ENCODE assay signal across 26 cellular contexts in the genomic region with DNA sequence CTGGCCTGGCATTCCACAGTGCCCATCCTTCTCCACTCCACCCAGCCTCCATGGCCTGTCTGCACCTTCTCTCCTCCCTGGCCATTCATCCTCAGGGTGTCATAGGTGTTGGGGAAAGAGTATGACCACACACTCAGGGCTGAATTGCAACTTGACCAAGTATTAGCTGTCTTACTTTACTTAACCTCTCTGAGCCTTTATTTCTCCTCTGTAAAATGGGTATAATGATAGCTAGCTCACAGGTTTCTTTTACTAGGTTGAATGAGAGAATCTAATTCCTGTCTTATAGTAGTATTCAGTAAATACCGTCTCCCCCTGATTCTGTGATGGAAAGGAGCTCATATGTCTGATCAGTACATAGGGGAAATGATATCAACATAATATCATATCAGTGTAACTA. TPM values are rescaled to one million over a fixed set of nuclear protein-coding genes. Genes with fewer than 3 reads are reported as not detected.
DNase-seq lines count a peak whose midpoint lies in the region; ATAC-seq, FAIRE-seq and TF ChIP-seq lines count a peak whose summit lies in the region.
"Had no signal": no experiment of that assay in that cellular context is flagged by ENCODE, and none has a peak within 500 bp of the region (broad histone marks: within the 10 kb centered on the region; RNA-seq: fewer than 3 reads in every experiment).

No MANE protein-coding gene starts in this region.

- in situ Hi-C loops in HepG2 (cut with HindIII; ENCODE audit: extremely low pct_ligation_motif_present, low pct_unique_long_range_greater_than_20kb) = no loop called here

- no peak for TF ChIP-seq RAD21 in HepG2 (CRISPR knock-in tag; IDR thresholded peaks at IDR 0.05)

- no peak overlapping the region for H3K27ac ChIP-seq in HepG2 (ENCODE audit: extremely low read length, insufficient read depth, low read length)
- H3K27ac ChIP-seq in right lobe of liver = no peak overlapping the region
- H3K27ac ChIP-seq in RWPE1 = peak overlapping the region; percentile 43
- H3K27ac ChIP-seq: 22Rv1 had no signal

- 89% methylated on average over 1 of the region's 1 CpG for WGBS in HepG2 (ENCODE audit: low lambda C conversion rate)
- 100% methylated on average over 1 of the region's 1 CpG for WGBS in right lobe of liver (ENCODE audit: insufficient coverage, low coverage, low lambda C conversion rate, missing lambda C conversion rate)

- H3K36me3 ChIP-seq in HepG2 (replicated peaks in 1 of 2; ENCODE audit: control insufficient read depth in 1 of 2, insufficient read depth in 2 of 2, low read length in 2 of 2) (no peaks in the 10 kb centered on the region; a peak in 2 of 5 replicates), right lobe of liver (no peaks in the 10 kb centered on the region)
- H3K36me3 ChIP-seq: BE2C, HAP-1 had no signal

- FAIRE-seq in HepG2 (lab: Jason Lieb, UNC) = no peak
- FAIRE-seq: A204.1, D721Med, GM12878, GM19239, H54 had no signal

- TF ChIP-seq EP300 in HepG2 (IDR thresholded peaks at IDR 0.05; ENCODE audit: low read depth in 2 of 2, low read length in 2 of 2) (no peak), HepG2 (CRISPR knock-in tag; IDR thresholded peaks at IDR 0.05; ENCODE audit: borderline replicate concordance) (no peak)

- CTCF ChIA-PET in HepG2 (lab: Yijun Ruan, JAX; ENCODE audit: low intra/inter-chr PET ratio, low total read pairs) = no interaction called here
- CTCF ChIA-PET in RWPE1 (lab: Yijun Ruan, JAX) = no interaction called here

- TF ChIP-seq CTCF in HepG2 (CRISPR knock-in tag; IDR thresholded peaks at IDR 0.05) = no peak
- no peak for TF ChIP-seq CTCF in right lobe of liver (IDR thresholded peaks at IDR 0.05)
- TF ChIP-seq CTCF in RWPE1 (conservative IDR thresholded peaks at IDR 0.05; ENCODE audit: low read depth) = no peak

- H3K9me3 Mint-ChIP-seq in stimulated activated memory B cell treated with anti-CD40 and anti-IgM and Interleukin-4, amounts not matched to agents 10 μg/mL and 1 μg/mL and 100 μg/mL, for 72 hours = no peaks in the 10 kb centered on the region
- H3K9me3 Mint-ChIP-seq: CD14-positive monocyte; CD4-positive, alpha-beta T cell; CD8-positive, alpha-beta memory T cell; HFFc6 had no signal

- POLR2A ChIA-PET in HepG2 (lab: Yijun Ruan, JAX) = no interaction called here
- POLR2A ChIA-PET in RWPE1 (lab: Yijun Ruan, JAX; ENCODE audit: low non-redundant PET) = no interaction called here

- no peak for DNase-seq in HepG2 (ENCODE audit: low spot score)
- no peak for DNase-seq in right lobe of liver
- DNase-seq in RWPE1 (ENCODE audit: low spot score) = no peak
- no peak for DNase-seq in activated effector memory CD4-positive, alpha-beta T cell treated with Interleukin-2 at 50 U/mL for 16 hours
- DNase-seq in NCI-H146 treated with DMSO at 0.1 percent for 48 hours (lab: John Stamatoyannopoulos, UW; ENCODE audit: unreplicated experiment) = no peak
- DNase-seq in SK-N-DZ (ENCODE audit: low spot score) = no peak
- DNase-seq: AML-193; BE2C; CD4-positive, alpha-beta T cell; CD8-positive, alpha-beta memory T cell; DMS 273 treated with DMSO at 0.1 percent for 48 hours; DMS79; EL; GDM1; GOT3; HFFc6 had no signal

- ATAC-seq in HepG2 = no peak
- no peak for ATAC-seq in right lobe of liver
- no peak for ATAC-seq in stimulated activated memory B cell treated with anti-CD40 and anti-IgM and Interleukin-4, amounts not matched to agents 10 μg/mL and 1 μg/mL and 100 μg/mL, for 72 hours
- ATAC-seq: GM12878 had no signal

- H3K4me1 Mint-ChIP-seq in stimulated activated memory B cell treated with anti-CD40 and anti-IgM and Interleukin-4, amounts not matched to agents 10 μg/mL and 1 μg/mL and 100 μg/mL, for 72 hours = peaks cover 86% of the 10 kb centered on the region

- H3K27me3 ChIP-seq in HepG2 (ENCODE audit: control insufficient read depth in 1 of 2, insufficient read depth in 2 of 2, low read length in 2 of 2) (no peaks in the 10 kb centered on the region), right lobe of liver (no peaks in the 10 kb centered on the region)
- H3K27me3 ChIP-seq: BE2C; BLaER1 treated with 17β-estradiol and CSF1 and Interleukin-3, amounts not matched to agents 10 nM and 100 nM had no signal

- H3K4me3 Mint-ChIP-seq in stimulated activated memory B cell treated with anti-CD40 and anti-IgM and Interleukin-4, amounts not matched to agents 10 μg/mL and 1 μg/mL and 100 μg/mL, for 72 hours = no peak overlapping the region
- H3K4me3 Mint-ChIP-seq: CD14-positive monocyte; CD4-positive, alpha-beta T cell; CD8-positive, alpha-beta memory T cell; HFFc6 had no signal

- peaks cover 16% of the 10 kb centered on the region for H4K20me1 ChIP-seq in HepG2 (ENCODE audit: insufficient read depth, low read length)

- no peak overlapping the region for H3K9ac ChIP-seq in HepG2 (ENCODE audit: insufficient read depth, low read depth, low read length)
- H3K9ac ChIP-seq: BLaER1 treated with 17β-estradiol and CSF1 and Interleukin-3, amounts not matched to agents 10 nM and 100 nM had no signal

- BruUV-seq in HepG2 (replicated peaks; lab: Mats Ljungman, UMichigan) = no TSS peak

- peak overlapping the region; percentile 50 for H3K27ac Mint-ChIP-seq in stimulated activated memory B cell treated with anti-CD40 and anti-IgM and Interleukin-4, amounts not matched to agents 10 μg/mL and 1 μg/mL and 100 μg/mL, for 72 hours
- H3K27ac Mint-ChIP-seq: CD4-positive, alpha-beta T cell; HFFc6 had no signal

- H3K36me3 Mint-ChIP-seq in stimulated activated memory B cell treated with anti-CD40 and anti-IgM and Interleukin-4, amounts not matched to agents 10 μg/mL and 1 μg/mL and 100 μg/mL, for 72 hours = peaks cover 6% of the 10 kb centered on the region

- H3K4me3 ChIP-seq in HepG2 (replicated peaks in 1 of 3; ENCODE audit: insufficient read depth in 1 of 3, low read depth in 2 of 3, low read length in 3 of 3) (no peak overlapping the region), right lobe of liver (no peak overlapping the region)
- H3K4me3 ChIP-seq: BLaER1 treated with 17β-estradiol and CSF1 and Interleukin-3, amounts not matched to agents 10 nM and 100 nM; GM12878; HAP-1 had no signal

- no peak overlapping the region for H2AFZ ChIP-seq in HepG2 (ENCODE audit: low read length)

- no peak overlapping the region for H3K4me2 ChIP-seq in HepG2 (ENCODE audit: low read depth, low read length)

- H3K27me3 Mint-ChIP-seq in stimulated activated memory B cell treated with anti-CD40 and anti-IgM and Interleukin-4, amounts not matched to agents 10 μg/mL and 1 μg/mL and 100 μg/mL, for 72 hours = no peaks in the 10 kb centered on the region
- H3K27me3 Mint-ChIP-seq: CD4-positive, alpha-beta T cell; CD8-positive, alpha-beta memory T cell had no signal

- peaks cover 80% of the 10 kb centered on the region for H3K4me1 ChIP-seq in HepG2 (ENCODE audit: insufficient read depth, low read length)
- peaks cover 0 to 28% (median 7%) of the 10 kb centered on the region in 4 donors for H3K4me1 ChIP-seq in right lobe of liver

- peaks cover 69% of the 10 kb centered on the region for H3K79me2 ChIP-seq in HepG2 (ENCODE audit: insufficient read depth, low read length)

- intact Hi-C loops in HepG2 (cut with micrococcal nuclease; ENCODE audit: unreplicated experiment) = no loop called here
- intact Hi-C loops in right lobe of liver (cut with DNase I) = no loop called here

- H3K9me3 ChIP-seq in HepG2 (ENCODE audit: low read length) (no peaks in the 10 kb centered on the region), right lobe of liver (no peaks in the 10 kb centered on the region)
- H3K9me3 ChIP-seq: BE2C, HAP-1 had no signal

- TF ChIP-seq POLR2A in HepG2 (IDR thresholded peaks at IDR 0.05; ENCODE audit: insufficient read depth in 1 of 2, low read depth in 2 of 2, low read length in 2 of 2) = no peak
- no peak for TF ChIP-seq POLR2A in right lobe of liver (IDR thresholded peaks at IDR 0.05)

TF ChIP-seq in HepG2, 621 proteins besides CTCF, POLR2A, EP300 and RAD21 (continues in another document):
- peak; percentile 80 for TF ChIP-seq ZNF629 (CRISPR knock-in tag; conservative IDR thresholded peaks at IDR 0.05)

RNA-seq across cellular contexts. Expression of gene PANX1, which starts 16.0 kb away (rescaled TPM):
- total RNA-seq in HepG2 (2016; rRNA removed; fragmentation: Illumina TruSeq; extraction: Trizol) (21.7 and 24.8 TPM in 2 replicates), right lobe of liver (10 to 100 TPM in 5 of 6 experiments, 1 to 10 TPM in 1; 9.3 to 20.4 (median 13.7) TPM)
- 2.7 and 3.0 TPM in 2 replicates for total RNA-seq in HepG2 (2016; cell fraction: cytosol; rRNA removed; fragmentation: Illumina TruSeq; extraction: Trizol; ENCODE audit: low read depth)
- total RNA-seq in HepG2 (2016; cell fraction: insoluble cytoplasmic fraction; rRNA removed; fragmentation: Illumina TruSeq; extraction: Trizol) = 21.2 and 23.9 TPM in 2 replicates
- 10.3 and 10.9 TPM in 2 replicates for total RNA-seq in HepG2 (2016; cell fraction: membrane; rRNA removed; fragmentation: Illumina TruSeq; extraction: Trizol)
- total RNA-seq in HepG2 (2016; cell fraction: nucleus; rRNA removed; fragmentation: Illumina TruSeq; extraction: Trizol) = 24.8 and 25.7 TPM in 2 replicates
- 8.3 and 8.5 TPM in 2 replicates for polyA plus RNA-seq in HepG2 (2011; rRNA removed)
- 5.7 and 7.5 TPM in 2 replicates for polyA plus RNA-seq in HepG2 (2011; cell fraction: cytosol; rRNA removed)
- 3.6 and 4.1 TPM in 2 replicates for polyA plus RNA-seq in HepG2 (2011; cell fraction: nucleus; rRNA removed)
- polyA plus RNA-seq in HepG2 (2012) = 8.2 and 10.6 TPM in 2 replicates
- 2.0 and 2.5 TPM in 2 replicates for polyA plus RNA-seq in HepG2 (2016; cell fraction: cytosol; fragmentation: Illumina TruSeq; extraction: Trizol; ENCODE audit: low read depth)
- polyA plus RNA-seq in HepG2 (2016; cell fraction: insoluble cytoplasmic fraction; fragmentation: Illumina TruSeq; extraction: Trizol; ENCODE audit: low read depth) = 10.6 and 12.0 TPM in 2 replicates
- 4.3 and 5.2 TPM in 2 replicates for polyA plus RNA-seq in HepG2 (2016; cell fraction: membrane; fragmentation: Illumina TruSeq; extraction: Trizol; ENCODE audit: low read depth)
- polyA plus RNA-seq in HepG2 (2016; cell fraction: nucleus; fragmentation: Illumina TruSeq; extraction: Trizol; ENCODE audit: insufficient read depth, low read depth) = 14.9 and 18.1 TPM in 2 replicates
- polyA minus RNA-seq in HepG2 (2011; rRNA and poly(A)+ RNA removed; ENCODE audit: low replicate concordance) = 29.4 and 35.6 TPM in 2 replicates
- 12.7 and 17.0 TPM in 2 replicates for polyA minus RNA-seq in HepG2 (2011; cell fraction: cytosol; rRNA and poly(A)+ RNA removed)
- polyA minus RNA-seq in HepG2 (2011; cell fraction: nucleus; rRNA and poly(A)+ RNA removed) = 22.4 and 25.7 TPM in 2 replicates
- polyA plus RNA-seq in SK-N-DZ (2014; cell fraction: cytosol; rRNA removed) = 45.6 and 51.8 TPM in 2 replicates
- 22.3 and 28.4 TPM in 2 replicates for polyA plus RNA-seq in SK-N-DZ (2014; cell fraction: nucleus; rRNA removed)
